30 cellular contexts compared by ENCODE assay signal in the genomic region with DNA sequence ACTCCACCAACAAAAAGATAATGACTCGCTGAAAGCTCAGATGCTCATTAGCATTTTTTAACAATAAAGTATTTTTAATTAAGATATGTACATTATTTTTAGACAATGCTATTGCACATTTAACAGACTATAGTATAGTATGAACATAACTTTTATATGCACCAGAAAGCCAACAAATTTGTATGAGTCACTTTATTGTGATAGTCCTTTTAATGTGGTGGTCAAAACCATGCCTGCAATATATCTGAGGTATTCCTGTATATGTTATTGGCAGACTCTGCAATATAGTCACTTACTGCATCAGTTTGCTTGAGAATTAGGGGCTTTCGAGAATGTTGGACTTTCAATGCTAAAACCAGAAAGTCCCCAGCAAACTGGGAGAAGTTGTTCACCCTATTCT. TPM values are rescaled to one million over a fixed set of nuclear protein-coding genes. Genes with fewer than 3 reads are reported as not detected.
DNase-seq lines count a peak whose midpoint lies in the region; ATAC-seq and TF ChIP-seq lines count a peak whose summit lies in the region.
"Had no signal": no experiment of that assay in that cellular context is flagged by ENCODE, and none has a peak within 500 bp of the region (broad histone marks: within the 10 kb centered on the region; RNA-seq: fewer than 3 reads in every experiment).

No MANE protein-coding gene starts in this region.

- POLR2A ChIA-PET in PC-3 (lab: Charles Lee; ENCODE audit: unreplicated experiment): no interaction called here

- no TSS peak for BruUV-seq in PC-3 (replicated peaks; lab: Mats Ljungman, UMichigan)

- no peaks in the 10 kb centered on the region for H3K79me2 ChIP-seq in PC-3 (ENCODE audit: low read length)

- H3F3A ChIP-seq in PC-3 (ENCODE audit: low read length, unreplicated experiment): no peaks in the 10 kb centered on the region

- ATAC-seq in PC-3: peak; percentile 95
- ATAC-seq: A549; CD8-positive, alpha-beta T cell had no signal

- TF ChIP-seq CTCF in PC-3 (conservative IDR thresholded peaks at IDR 0.05; ENCODE audit: low read depth, low read length): no peak

- no peak overlapping the region for H3K9ac ChIP-seq in PC-3 (ENCODE audit: low read length)
- H3K9ac ChIP-seq: BLaER1; BLaER1 treated with 17β-estradiol and CSF1 and Interleukin-3, amounts not matched to agents 10 nM and 100 nM had no signal

- H4K20me1 ChIP-seq in PC-3 (ENCODE audit: low read length): no peaks in the 10 kb centered on the region
- H4K20me1 ChIP-seq: BLaER1; BLaER1 treated with 17β-estradiol and CSF1 and Interleukin-3, amounts not matched to agents 10 nM and 100 nM had no signal

- intact Hi-C loops in PC-3 (cut with micrococcal nuclease): no loop called here

- H2AFZ ChIP-seq in PC-3 (ENCODE audit: low read length): no peak overlapping the region

- no peaks in the 10 kb centered on the region for H3K27me3 ChIP-seq in PC-3 (ENCODE audit: low read length)
- H3K27me3 ChIP-seq: BE2C; BLaER1; BLaER1 treated with 17β-estradiol and CSF1 and Interleukin-3, amounts not matched to agents 10 nM and 100 nM had no signal

- peaks cover 17% of the 10 kb centered on the region; the same call in 1 of the 2 replicates for H3K9me3 ChIP-seq in PC-3 (ENCODE audit: low read length)
- H3K9me3 ChIP-seq: BE2C had no signal

- no peaks in the 10 kb centered on the region for H3K9me2 ChIP-seq in PC-3 (replicated peaks; ENCODE audit: low read length)

- H3K4me3 ChIP-seq in PC-3 (ENCODE audit: low read length): no peak overlapping the region
- H3K4me3 ChIP-seq: A549; BLaER1; BLaER1 treated with 17β-estradiol and CSF1 and Interleukin-3, amounts not matched to agents 10 nM and 100 nM had no signal

- H3K4me2 ChIP-seq in PC-3 (ENCODE audit: low read length): no peak overlapping the region
- H3K4me2 ChIP-seq: A549; BLaER1; BLaER1 treated with 17β-estradiol and CSF1 and Interleukin-3, amounts not matched to agents 10 nM and 100 nM had no signal

- DNase-seq in PC-3 (peak; percentile 32), EL (no peak)
- DNase-seq: 8988T; ACHN; AML-193; BE2C; C1 segment of cervical spinal cord; Caco-2; Calu3; CD4-positive, alpha-beta memory T cell; CD4-positive, alpha-beta T cell; CD4-positive, CD25-positive, alpha-beta regulatory T cell; CD8-positive, alpha-beta memory T cell; CD8-positive, alpha-beta T cell; COR-L47; DMS 273 treated with DMSO at 0.1 percent for 48 hours; DMS153; DMS53; DMS79; DMS79 treated with DMSO at 0.1 percent for 48 hours; DND-41 had no signal

- peaks cover 4% of the 10 kb centered on the region; the same call in 1 of the 2 replicates for H3K36me3 ChIP-seq in PC-3 (ENCODE audit: low read depth, low read length)
- H3K36me3 ChIP-seq: BE2C; BLaER1; BLaER1 treated with 17β-estradiol and CSF1 and Interleukin-3, amounts not matched to agents 10 nM and 100 nM had no signal

- CTCF ChIA-PET in PC-3 (lab: Charles Lee): interaction anchor here (1.1 kb wide), 1 partner anchor 31 kb away, joined by 5 read pairs; no protein-coding TSS in a partner anchor

- no peak overlapping the region for H3K27ac ChIP-seq in PC-3 (ENCODE audit: low read length)
- H3K27ac ChIP-seq: 22Rv1; A549; BLaER1; BLaER1 treated with 17β-estradiol and CSF1 and Interleukin-3, amounts not matched to agents 10 nM and 100 nM; C4-2B had no signal

- no peaks in the 10 kb centered on the region for H3K4me1 ChIP-seq in PC-3 (ENCODE audit: insufficient read depth, low read length)
- H3K4me1 ChIP-seq: A549; BE2C; BLaER1; BLaER1 treated with 17β-estradiol and CSF1 and Interleukin-3, amounts not matched to agents 10 nM and 100 nM; Caco-2 had no signal

RNA-seq across cellular contexts. Expression of a gene that starts 51.7 kb away (rescaled TPM):
- not detected in 2 replicates for total RNA-seq in PC-3 (2014; rRNA removed)
- total RNA-seq: A172; A673; B cell; Caco-2; Calu3; CD4-positive, alpha-beta memory T cell; CD4-positive, alpha-beta T cell; CD4-positive, CD25-positive, alpha-beta regulatory T cell; CD8-positive, alpha-beta memory T cell; CD8-positive, alpha-beta T cell; Daoy had no signal
